Comparison of ENCODE assay signal across 26 cellular contexts in genomic region chr2:88713408-88713807, GRCh38.
"Had no signal": no experiment of that assay in that cellular context is flagged by ENCODE, and none has a peak within 500 bp of the region (broad histone marks: within the 10 kb centered on the region; RNA-seq: fewer than 3 reads in every experiment).

No MANE protein-coding gene starts in this region.

- H3K27me3 ChIP-seq: hepatocyte, neural progenitor cell, neutrophil, stomach, testis, thyroid gland, transverse colon, upper lobe of right lung had no signal

- H3K36me3 Mint-ChIP-seq: natural killer cell had no signal

- H3K4me1 ChIP-seq: neural progenitor cell, parathyroid adenoma, testis, transverse colon had no signal

- H3K27me3 Mint-ChIP-seq: naive B cell; stimulated activated naive B cell treated with anti-CD40 and anti-IgM and Interleukin-4, amounts not matched to agents 10 μg/mL and 1 μg/mL and 100 μg/mL, for 72 hours had no signal

- H3K4me3 Mint-ChIP-seq: natural killer cell; nephron progenitor cell; neural progenitor cell; stimulated activated naive B cell treated with anti-CD40 and anti-IgM and Interleukin-4, amounts not matched to agents 10 μg/mL and 1 μg/mL and 100 μg/mL, for 72 hours had no signal

- ATAC-seq: lower lobe of right lung; natural killer cell; psoas muscle; sciatic nerve; stimulated activated naive B cell treated with anti-CD40 and anti-IgM and Interleukin-4, amounts not matched to agents 10 μg/mL and 1 μg/mL and 100 μg/mL, for 72 hours; stimulated activated naive CD8-positive, alpha-beta T cell treated with anti-CD3 and anti-CD28 coated beads, Interleukin-15, Interleukin-2, amounts not matched to agents 100 U/mL and 50 U/mL, for 24 hours; upper lobe of right lung had no signal

- DNase-seq: islet precursor cell; lower lobe of right lung; mammary epithelial cell; mesenchymal stem cell; naive B cell; natural killer cell; nephron progenitor cell; occipital lobe; psoas muscle; stimulated activated CD4-positive, alpha-beta T cell treated with anti-CD3 and anti-CD28 coated beads, Interleukin-12 subunit alpha, Interleukin-12 subunit beta, amount 100 ng/mL, for 4 hours; stimulated activated CD4-positive, alpha-beta T cell treated with anti-CD3 and anti-CD28 coated beads, Interleukin-15, amount 100 ng/mL, for 24 hours; stimulated activated CD4-positive, alpha-beta T cell treated with anti-CD3 and anti-CD28 coated beads, Interleukin-2, amount 100 ng/mL, for 24 hours; stimulated activated CD4-positive, alpha-beta T cell treated with anti-CD3 and anti-CD28 coated beads, Interleukin-4, amount 100 ng/mL, for 1 hour; stimulated activated naive B cell treated with anti-CD40 and anti-IgM and Interleukin-4, amounts not matched to agents 10 μg/mL and 1 μg/mL and 100 μg/mL, for 72 hours; stimulated activated naive CD8-positive, alpha-beta T cell treated with anti-CD3 and anti-CD28 coated beads, Interleukin-15, Interleukin-2, amounts not matched to agents 100 U/mL and 50 U/mL, for 24 hours; stomach; testis; thyroid gland; transverse colon; upper lobe of right lung had no signal

- H3K27ac ChIP-seq: hepatocyte, lower lobe of right lung, neural progenitor cell, neutrophil, parathyroid adenoma, psoas muscle, skin epidermis, stomach, testis, thyroid gland, transverse colon, upper lobe of right lung had no signal

- H3K27ac Mint-ChIP-seq: natural killer cell; nephron progenitor cell; neural progenitor cell; stimulated activated naive B cell treated with anti-CD40 and anti-IgM and Interleukin-4, amounts not matched to agents 10 μg/mL and 1 μg/mL and 100 μg/mL, for 72 hours had no signal

- H3K4me3 ChIP-seq: hepatocyte, lower lobe of right lung, neural progenitor cell, psoas muscle, skin epidermis, stomach, testis, thyroid gland, transverse colon, upper lobe of right lung had no signal

- H3K4me1 Mint-ChIP-seq: nephron progenitor cell, neural progenitor cell had no signal

- H3K9me3 ChIP-seq: lower lobe of right lung, neutrophil, psoas muscle, stomach, testis, thyroid gland, transverse colon, upper lobe of right lung had no signal

- H3K36me3 ChIP-seq: lower lobe of right lung, neural progenitor cell, neutrophil, stomach, thyroid gland, transverse colon, upper lobe of right lung had no signal

- H3K9me3 Mint-ChIP-seq: natural killer cell had no signal
